Comparison of ENCODE assay signal across 1 cellular context in the genomic region with DNA sequence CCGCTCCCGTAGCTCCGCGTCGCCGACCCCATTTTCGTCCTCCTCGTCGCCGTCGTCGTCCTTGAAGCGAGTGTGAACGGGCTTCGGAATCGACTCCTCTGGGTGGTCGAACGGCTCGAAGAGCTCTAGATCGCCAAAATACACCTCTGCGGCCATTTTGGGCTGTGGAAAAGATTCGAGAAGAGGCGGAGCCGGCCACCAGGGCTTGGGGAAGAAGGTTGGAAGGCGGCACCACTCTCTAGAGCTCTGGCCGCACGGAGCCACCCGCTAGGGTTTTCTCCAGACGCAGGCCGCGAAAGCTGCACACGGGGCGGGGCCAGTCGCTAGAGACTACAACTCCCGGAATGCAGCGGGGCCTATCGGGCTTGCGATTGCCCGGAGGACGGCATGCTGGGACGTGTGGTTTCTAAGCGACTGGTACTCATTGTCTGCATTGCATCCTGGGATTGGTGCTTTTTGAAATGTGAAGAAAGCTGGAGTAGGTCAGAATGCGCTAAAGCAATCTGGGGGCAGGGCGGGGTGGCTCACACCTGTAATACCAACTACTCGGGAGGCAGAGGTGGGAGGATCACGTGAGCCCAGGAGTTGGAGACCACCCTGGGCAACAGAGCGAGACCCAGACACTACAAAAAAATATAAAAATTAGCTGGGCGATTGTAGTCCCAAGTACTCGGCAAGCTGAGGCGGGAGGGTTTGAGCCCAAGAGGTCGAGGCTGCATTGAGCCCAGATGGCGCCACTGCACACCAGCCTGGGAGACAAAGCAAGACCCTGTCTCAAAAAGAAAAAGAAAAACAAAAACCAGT.
A peak's percentile ranks its signal among the peaks of the same experiment; 100 is the strongest.
TF ChIP-seq lines count a peak whose summit lies in the region.

A gene (minus strand): TSS at position 248 of the 804 bp plus-strand sequence. CDS start 92 bp downstream, at position 156.

TF ChIP-seq in GM12878, 131 proteins besides CTCF, POLR2A, EP300 and RAD21 (continued from another document and continues in another):
- TF ChIP-seq, protein P1, sequence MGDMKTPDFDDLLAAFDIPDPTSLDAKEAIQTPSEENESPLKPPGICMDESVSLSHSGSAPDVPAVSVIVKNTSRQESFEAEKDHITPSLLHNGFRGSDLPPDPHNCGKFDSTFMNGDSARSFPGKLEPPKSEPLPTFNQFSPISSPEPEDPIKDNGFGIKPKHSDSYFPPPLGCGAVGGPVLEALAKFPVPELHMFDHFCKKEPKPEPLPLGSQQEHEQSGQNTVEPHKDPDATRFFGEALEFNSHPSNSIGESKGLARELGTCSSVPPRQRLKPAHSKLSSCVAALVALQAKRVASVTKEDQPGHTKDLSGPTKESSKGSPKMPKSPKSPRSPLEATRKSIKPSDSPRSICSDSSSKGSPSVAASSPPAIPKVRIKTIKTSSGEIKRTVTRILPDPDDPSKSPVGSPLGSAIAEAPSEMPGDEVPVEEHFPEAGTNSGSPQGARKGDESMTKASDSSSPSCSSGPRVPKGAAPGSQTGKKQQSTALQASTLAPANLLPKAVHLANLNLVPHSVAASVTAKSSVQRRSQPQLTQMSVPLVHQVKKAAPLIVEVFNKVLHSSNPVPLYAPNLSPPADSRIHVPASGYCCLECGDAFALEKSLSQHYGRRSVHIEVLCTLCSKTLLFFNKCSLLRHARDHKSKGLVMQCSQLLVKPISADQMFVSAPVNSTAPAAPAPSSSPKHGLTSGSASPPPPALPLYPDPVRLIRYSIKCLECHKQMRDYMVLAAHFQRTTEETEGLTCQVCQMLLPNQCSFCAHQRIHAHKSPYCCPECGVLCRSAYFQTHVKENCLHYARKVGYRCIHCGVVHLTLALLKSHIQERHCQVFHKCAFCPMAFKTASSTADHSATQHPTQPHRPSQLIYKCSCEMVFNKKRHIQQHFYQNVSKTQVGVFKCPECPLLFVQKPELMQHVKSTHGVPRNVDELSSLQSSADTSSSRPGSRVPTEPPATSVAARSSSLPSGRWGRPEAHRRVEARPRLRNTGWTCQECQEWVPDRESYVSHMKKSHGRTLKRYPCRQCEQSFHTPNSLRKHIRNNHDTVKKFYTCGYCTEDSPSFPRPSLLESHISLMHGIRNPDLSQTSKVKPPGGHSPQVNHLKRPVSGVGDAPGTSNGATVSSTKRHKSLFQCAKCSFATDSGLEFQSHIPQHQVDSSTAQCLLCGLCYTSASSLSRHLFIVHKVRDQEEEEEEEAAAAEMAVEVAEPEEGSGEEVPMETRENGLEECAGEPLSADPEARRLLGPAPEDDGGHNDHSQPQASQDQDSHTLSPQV (IDR thresholded peaks at IDR 0.05) = no peak
- TF ChIP-seq, protein P2, sequence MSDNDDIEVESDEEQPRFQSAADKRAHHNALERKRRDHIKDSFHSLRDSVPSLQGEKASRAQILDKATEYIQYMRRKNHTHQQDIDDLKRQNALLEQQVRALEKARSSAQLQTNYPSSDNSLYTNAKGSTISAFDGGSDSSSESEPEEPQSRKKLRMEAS (IDR thresholded peaks at IDR 0.05; ENCODE audit: low read depth, low read length) = peak; percentile 36; the same call in 1 of the 2 replicates
- peak; percentile 62; the same call in 1 of the 2 replicates for TF ChIP-seq ATF7 (IDR thresholded peaks at IDR 0.05; ENCODE audit: low read depth)
- TF ChIP-seq TCF3 (IDR thresholded peaks at IDR 0.05; ENCODE audit: borderline replicate concordance, insufficient read depth, low read depth, low read length) = peak; percentile 13; the same call in 1 of the 2 replicates
- TF ChIP-seq SIX5 (IDR thresholded peaks at IDR 0.05; ENCODE audit: low read depth, low read length, severe bottlenecking) = peak; percentile 98
- TF ChIP-seq, protein P3, sequence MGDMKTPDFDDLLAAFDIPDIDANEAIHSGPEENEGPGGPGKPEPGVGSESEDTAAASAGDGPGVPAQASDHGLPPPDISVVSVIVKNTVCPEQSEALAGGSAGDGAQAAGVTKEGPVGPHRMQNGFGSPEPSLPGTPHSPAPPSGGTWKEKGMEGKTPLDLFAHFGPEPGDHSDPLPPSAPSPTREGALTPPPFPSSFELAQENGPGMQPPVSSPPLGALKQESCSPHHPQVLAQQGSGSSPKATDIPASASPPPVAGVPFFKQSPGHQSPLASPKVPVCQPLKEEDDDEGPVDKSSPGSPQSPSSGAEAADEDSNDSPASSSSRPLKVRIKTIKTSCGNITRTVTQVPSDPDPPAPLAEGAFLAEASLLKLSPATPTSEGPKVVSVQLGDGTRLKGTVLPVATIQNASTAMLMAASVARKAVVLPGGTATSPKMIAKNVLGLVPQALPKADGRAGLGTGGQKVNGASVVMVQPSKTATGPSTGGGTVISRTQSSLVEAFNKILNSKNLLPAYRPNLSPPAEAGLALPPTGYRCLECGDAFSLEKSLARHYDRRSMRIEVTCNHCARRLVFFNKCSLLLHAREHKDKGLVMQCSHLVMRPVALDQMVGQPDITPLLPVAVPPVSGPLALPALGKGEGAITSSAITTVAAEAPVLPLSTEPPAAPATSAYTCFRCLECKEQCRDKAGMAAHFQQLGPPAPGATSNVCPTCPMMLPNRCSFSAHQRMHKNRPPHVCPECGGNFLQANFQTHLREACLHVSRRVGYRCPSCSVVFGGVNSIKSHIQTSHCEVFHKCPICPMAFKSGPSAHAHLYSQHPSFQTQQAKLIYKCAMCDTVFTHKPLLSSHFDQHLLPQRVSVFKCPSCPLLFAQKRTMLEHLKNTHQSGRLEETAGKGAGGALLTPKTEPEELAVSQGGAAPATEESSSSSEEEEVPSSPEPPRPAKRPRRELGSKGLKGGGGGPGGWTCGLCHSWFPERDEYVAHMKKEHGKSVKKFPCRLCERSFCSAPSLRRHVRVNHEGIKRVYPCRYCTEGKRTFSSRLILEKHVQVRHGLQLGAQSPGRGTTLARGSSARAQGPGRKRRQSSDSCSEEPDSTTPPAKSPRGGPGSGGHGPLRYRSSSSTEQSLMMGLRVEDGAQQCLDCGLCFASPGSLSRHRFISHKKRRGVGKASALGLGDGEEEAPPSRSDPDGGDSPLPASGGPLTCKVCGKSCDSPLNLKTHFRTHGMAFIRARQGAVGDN (IDR thresholded peaks at IDR 0.05) = peak; percentile 27
- TF ChIP-seq, protein P4, sequence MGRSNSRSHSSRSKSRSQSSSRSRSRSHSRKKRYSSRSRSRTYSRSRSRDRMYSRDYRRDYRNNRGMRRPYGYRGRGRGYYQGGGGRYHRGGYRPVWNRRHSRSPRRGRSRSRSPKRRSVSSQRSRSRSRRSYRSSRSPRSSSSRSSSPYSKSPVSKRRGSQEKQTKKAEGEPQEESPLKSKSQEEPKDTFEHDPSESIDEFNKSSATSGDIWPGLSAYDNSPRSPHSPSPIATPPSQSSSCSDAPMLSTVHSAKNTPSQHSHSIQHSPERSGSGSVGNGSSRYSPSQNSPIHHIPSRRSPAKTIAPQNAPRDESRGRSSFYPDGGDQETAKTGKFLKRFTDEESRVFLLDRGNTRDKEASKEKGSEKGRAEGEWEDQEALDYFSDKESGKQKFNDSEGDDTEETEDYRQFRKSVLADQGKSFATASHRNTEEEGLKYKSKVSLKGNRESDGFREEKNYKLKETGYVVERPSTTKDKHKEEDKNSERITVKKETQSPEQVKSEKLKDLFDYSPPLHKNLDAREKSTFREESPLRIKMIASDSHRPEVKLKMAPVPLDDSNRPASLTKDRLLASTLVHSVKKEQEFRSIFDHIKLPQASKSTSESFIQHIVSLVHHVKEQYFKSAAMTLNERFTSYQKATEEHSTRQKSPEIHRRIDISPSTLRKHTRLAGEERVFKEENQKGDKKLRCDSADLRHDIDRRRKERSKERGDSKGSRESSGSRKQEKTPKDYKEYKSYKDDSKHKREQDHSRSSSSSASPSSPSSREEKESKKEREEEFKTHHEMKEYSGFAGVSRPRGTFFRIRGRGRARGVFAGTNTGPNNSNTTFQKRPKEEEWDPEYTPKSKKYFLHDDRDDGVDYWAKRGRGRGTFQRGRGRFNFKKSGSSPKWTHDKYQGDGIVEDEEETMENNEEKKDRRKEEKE (IDR thresholded peaks at IDR 0.05) = no peak
- TF ChIP-seq SMAD5 (IDR thresholded peaks at IDR 0.05; ENCODE audit: low read depth) = peak; percentile 91
- TF ChIP-seq, protein P5, sequence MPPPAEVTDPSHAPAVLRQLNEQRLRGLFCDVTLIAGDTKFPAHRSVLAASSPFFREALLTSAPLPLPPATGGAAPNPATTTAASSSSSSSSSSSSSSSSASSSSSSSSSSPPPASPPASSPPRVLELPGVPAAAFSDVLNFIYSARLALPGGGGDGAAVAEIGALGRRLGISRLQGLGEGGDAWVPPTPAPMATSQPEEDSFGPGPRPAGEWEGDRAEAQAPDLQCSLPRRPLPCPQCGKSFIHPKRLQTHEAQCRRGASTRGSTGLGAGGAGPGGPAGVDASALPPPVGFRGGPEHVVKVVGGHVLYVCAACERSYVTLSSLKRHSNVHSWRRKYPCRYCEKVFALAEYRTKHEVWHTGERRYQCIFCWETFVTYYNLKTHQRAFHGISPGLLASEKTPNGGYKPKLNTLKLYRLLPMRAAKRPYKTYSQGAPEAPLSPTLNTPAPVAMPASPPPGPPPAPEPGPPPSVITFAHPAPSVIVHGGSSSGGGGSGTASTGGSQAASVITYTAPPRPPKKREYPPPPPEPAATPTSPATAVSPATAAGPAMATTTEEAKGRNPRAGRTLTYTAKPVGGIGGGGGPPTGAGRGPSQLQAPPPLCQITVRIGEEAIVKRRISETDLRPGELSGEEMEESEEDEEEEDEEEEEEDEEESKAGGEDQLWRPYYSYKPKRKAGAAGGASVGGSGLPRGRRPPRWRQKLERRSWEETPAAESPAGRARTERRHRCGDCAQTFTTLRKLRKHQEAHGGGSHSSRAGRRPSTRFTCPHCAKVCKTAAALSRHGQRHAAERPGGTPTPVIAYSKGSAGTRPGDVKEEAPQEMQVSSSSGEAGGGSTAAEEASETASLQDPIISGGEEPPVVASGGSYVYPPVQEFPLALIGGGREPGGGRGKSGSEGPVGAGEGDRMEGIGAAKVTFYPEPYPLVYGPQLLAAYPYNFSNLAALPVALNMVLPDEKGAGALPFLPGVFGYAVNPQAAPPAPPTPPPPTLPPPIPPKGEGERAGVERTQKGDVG (CRISPR knock-in tag; IDR thresholded peaks at IDR 0.05) = no peak
- TF ChIP-seq HCFC1 (IDR thresholded peaks at IDR 0.05; ENCODE audit: low read length) = peak; percentile 98
- TF ChIP-seq, protein P6, sequence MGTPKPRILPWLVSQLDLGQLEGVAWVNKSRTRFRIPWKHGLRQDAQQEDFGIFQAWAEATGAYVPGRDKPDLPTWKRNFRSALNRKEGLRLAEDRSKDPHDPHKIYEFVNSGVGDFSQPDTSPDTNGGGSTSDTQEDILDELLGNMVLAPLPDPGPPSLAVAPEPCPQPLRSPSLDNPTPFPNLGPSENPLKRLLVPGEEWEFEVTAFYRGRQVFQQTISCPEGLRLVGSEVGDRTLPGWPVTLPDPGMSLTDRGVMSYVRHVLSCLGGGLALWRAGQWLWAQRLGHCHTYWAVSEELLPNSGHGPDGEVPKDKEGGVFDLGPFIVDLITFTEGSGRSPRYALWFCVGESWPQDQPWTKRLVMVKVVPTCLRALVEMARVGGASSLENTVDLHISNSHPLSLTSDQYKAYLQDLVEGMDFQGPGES (IDR thresholded peaks at IDR 0.05) = no peak
- TF ChIP-seq NBN (IDR thresholded peaks at IDR 0.05) = peak; percentile 86
- TF ChIP-seq CHD4 (IDR thresholded peaks at IDR 0.05) = no peak
- TF ChIP-seq, protein P7, sequence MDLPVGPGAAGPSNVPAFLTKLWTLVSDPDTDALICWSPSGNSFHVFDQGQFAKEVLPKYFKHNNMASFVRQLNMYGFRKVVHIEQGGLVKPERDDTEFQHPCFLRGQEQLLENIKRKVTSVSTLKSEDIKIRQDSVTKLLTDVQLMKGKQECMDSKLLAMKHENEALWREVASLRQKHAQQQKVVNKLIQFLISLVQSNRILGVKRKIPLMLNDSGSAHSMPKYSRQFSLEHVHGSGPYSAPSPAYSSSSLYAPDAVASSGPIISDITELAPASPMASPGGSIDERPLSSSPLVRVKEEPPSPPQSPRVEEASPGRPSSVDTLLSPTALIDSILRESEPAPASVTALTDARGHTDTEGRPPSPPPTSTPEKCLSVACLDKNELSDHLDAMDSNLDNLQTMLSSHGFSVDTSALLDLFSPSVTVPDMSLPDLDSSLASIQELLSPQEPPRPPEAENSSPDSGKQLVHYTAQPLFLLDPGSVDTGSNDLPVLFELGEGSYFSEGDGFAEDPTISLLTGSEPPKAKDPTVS (IDR thresholded peaks at IDR 0.05; ENCODE audit: low read depth, low read length) = no peak
- TF ChIP-seq CREM (IDR thresholded peaks at IDR 0.05; ENCODE audit: low read depth) = peak; percentile 94; the same call in 1 of the 2 replicates
- TF ChIP-seq PAX5 (IDR thresholded peaks at IDR 0.05; ENCODE audit: borderline replicate concordance, low read depth, low read length) = 0 out of 2 replicates have a peak, but pooled peaks have one; percentile 34
- peak; percentile 66 to 87; a peak in 3 of 4 replicates for TF ChIP-seq BHLHE40 (IDR thresholded peaks at IDR 0.05; ENCODE audit: borderline replicate concordance in 1 of 2, low read depth in 2 of 2, low read length in 1 of 2)
- peak; percentile 69; the same call in 1 of the 2 replicates for TF ChIP-seq SIN3A (IDR thresholded peaks at IDR 0.05; ENCODE audit: low read depth, low read length)
- TF ChIP-seq ESRRA (IDR thresholded peaks at IDR 0.05; ENCODE audit: low read length) = 0 out of 2 replicates have a peak, but pooled peaks have one; percentile 20
- no peak for TF ChIP-seq HDAC2 (IDR thresholded peaks at IDR 0.05)
- peak; percentile 57; the same call in 1 of the 2 replicates for TF ChIP-seq HDGF (IDR thresholded peaks at IDR 0.05)
- TF ChIP-seq, protein P8, sequence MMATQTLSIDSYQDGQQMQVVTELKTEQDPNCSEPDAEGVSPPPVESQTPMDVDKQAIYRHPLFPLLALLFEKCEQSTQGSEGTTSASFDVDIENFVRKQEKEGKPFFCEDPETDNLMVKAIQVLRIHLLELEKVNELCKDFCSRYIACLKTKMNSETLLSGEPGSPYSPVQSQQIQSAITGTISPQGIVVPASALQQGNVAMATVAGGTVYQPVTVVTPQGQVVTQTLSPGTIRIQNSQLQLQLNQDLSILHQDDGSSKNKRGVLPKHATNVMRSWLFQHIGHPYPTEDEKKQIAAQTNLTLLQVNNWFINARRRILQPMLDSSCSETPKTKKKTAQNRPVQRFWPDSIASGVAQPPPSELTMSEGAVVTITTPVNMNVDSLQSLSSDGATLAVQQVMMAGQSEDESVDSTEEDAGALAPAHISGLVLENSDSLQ (IDR thresholded peaks at IDR 0.05) = peak; percentile 61; the same call in 1 of the 2 replicates
- TF ChIP-seq GABPA (IDR thresholded peaks at IDR 0.05; ENCODE audit: low read depth) = peak; percentile 64; the same call in 1 of the 2 replicates
- TF ChIP-seq, protein P9, sequence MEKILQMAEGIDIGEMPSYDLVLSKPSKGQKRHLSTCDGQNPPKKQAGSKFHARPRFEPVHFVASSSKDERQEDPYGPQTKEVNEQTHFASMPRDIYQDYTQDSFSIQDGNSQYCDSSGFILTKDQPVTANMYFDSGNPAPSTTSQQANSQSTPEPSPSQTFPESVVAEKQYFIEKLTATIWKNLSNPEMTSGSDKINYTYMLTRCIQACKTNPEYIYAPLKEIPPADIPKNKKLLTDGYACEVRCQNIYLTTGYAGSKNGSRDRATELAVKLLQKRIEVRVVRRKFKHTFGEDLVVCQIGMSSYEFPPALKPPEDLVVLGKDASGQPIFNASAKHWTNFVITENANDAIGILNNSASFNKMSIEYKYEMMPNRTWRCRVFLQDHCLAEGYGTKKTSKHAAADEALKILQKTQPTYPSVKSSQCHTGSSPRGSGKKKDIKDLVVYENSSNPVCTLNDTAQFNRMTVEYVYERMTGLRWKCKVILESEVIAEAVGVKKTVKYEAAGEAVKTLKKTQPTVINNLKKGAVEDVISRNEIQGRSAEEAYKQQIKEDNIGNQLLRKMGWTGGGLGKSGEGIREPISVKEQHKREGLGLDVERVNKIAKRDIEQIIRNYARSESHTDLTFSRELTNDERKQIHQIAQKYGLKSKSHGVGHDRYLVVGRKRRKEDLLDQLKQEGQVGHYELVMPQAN (conservative IDR thresholded peaks at IDR 0.05) = peak; percentile 47
